1 cellular context compared by ENCODE assay signal in the genomic region with DNA sequence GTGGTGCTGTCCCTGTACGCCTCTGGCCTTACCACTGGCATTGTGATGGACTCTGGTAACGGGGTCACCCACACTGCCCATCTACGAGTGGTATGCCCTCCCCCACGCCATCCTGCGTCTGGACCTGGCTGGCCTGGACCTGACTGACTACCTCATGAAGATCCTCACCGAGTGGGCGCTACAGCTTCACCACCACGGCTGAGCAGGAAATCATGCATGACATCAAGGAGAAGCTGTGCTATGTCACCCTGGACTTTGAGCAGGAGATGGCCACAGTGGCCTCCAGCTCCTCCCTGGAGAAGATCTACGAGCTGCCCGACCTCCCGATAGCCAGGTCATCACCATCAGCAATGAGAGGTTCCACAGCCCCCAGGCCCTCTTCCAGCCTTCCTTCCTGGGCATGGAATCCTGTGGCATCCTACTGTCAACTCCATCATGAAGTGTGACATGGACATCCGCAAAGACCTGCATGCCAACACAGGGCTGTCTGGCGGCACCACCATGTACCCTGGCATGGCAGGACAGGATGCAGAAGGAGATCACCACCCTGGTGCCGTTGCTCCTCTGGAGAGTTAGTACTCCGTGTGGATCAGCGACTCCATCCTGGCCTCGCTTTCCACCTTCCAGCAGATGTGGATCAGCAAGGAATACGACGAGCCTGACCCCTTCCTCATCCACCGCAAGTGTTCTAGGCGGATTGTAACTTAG.
TF ChIP-seq lines count a peak whose summit lies in the region.

No MANE protein-coding gene starts in this region.

TF ChIP-seq in IMR-90, 13 proteins besides CTCF, POLR2A, EP300 and RAD21:
- TF ChIP-seq MAZ (IDR thresholded peaks at IDR 0.05; ENCODE audit: borderline replicate concordance, low read depth, low read length) (no peak), SMC3 (IDR thresholded peaks at IDR 0.05; ENCODE audit: low read depth, low read length) (no peak), FOS (IDR thresholded peaks at IDR 0.05; ENCODE audit: low read depth, low read length) (no peak)
- TF ChIP-seq, protein P1, sequence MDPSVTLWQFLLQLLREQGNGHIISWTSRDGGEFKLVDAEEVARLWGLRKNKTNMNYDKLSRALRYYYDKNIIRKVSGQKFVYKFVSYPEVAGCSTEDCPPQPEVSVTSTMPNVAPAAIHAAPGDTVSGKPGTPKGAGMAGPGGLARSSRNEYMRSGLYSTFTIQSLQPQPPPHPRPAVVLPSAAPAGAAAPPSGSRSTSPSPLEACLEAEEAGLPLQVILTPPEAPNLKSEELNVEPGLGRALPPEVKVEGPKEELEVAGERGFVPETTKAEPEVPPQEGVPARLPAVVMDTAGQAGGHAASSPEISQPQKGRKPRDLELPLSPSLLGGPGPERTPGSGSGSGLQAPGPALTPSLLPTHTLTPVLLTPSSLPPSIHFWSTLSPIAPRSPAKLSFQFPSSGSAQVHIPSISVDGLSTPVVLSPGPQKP (IDR thresholded peaks at IDR 0.05; ENCODE audit: borderline replicate concordance, low read depth, low read length), result no peak
